In the genomic region with DNA sequence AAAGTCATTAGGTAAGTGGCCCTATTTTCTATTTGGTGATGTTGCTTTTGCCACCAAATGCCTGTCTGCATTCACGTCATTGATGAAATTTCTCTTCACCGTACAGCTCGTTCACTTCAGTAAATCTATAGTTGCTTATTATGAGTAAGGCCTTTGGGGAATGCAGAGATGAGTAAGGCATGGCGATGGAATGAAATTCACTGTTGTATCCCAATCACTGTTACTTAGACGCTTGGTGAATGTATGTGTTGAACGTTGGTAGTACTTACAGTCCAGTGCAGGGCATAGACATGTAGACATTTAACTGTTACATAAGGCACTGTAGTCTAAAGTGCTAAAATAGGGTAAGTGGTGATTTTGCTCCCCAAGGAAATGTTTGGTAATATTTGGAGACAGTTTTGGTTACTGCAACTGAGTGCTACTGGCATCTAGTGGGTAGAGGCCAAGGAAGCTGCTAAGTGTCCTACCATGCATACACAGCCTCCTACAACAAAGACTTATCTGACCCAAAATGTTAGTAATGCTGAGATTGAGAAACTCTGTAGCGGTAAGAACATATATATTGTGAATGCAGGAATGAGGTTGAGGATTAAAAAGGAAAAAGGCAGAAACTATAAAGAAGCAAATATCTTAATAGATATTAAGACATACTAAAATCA, we compare ENCODE assay signal across 17 cellular contexts. TPM values are rescaled to one million over a fixed set of nuclear protein-coding genes. Genes with fewer than 3 reads are reported as not detected.
DNase-seq lines count a peak whose midpoint lies in the region; ATAC-seq and TF ChIP-seq lines count a peak whose summit lies in the region.
"Had no signal": no experiment of that assay in that cellular context is flagged by ENCODE, and none has a peak within 500 bp of the region (broad histone marks: within the 10 kb centered on the region; RNA-seq: fewer than 3 reads in every experiment).

No MANE protein-coding gene starts in this region.

- CTCF ChIA-PET in activated CD4-positive, alpha-beta T cell treated with anti-CD3 and anti-CD28 coated beads for 36 hours (lab: Charles Lee) = interaction anchor here (1.7 kb wide), 1 partner anchor 10 kb away, joined by 6 read pairs; no protein-coding TSS in a partner anchor
- CTCF ChIA-PET in HEK293 (lab: Yijun Ruan, JAX) = interaction anchor here (0.5 to 0.8 kb wide), 2 partner anchors 13 to 610 kb away, joined by 3 read pairs; no protein-coding TSS in a partner anchor
- CTCF ChIA-PET in SK-N-SH (lab: Yijun Ruan, JAX) = no interaction called here

- peak overlapping the region; percentile 49 for H3K27ac Mint-ChIP-seq in activated CD4-positive, alpha-beta T cell treated with anti-CD3 and anti-CD28 coated beads for 36 hours
- peak overlapping the region; percentile 84 for H3K27ac Mint-ChIP-seq in nephron progenitor cell

- H2AFZ ChIP-seq in SK-N-SH (ENCODE audit: low read depth) = no peak overlapping the region

- no peaks in the 10 kb centered on the region for H3K36me3 ChIP-seq in HEK293 (ENCODE audit: control insufficient read depth in 2 of 2, insufficient read depth in 1 of 2, low read length in 2 of 2)
- H3K36me3 ChIP-seq in adipocyte (ENCODE audit: control insufficient read depth, insufficient read depth, low read length, severe bottlenecking) = no peaks in the 10 kb centered on the region
- H3K36me3 ChIP-seq in SK-N-SH (replicated peaks in 1 of 2; ENCODE audit: control insufficient read depth in 1 of 2, insufficient read depth in 2 of 2, low read length in 1 of 2) = peaks cover 0 to 3% of the 10 kb centered on the region in 2 experiments
- H3K36me3 ChIP-seq: left lung, suprapubic skin had no signal

- TF ChIP-seq RAD21 in SK-N-SH (IDR thresholded peaks at IDR 0.05; ENCODE audit: low read length) = no peak

- no peaks in the 10 kb centered on the region; the same call in 1 of the 2 replicates for H4K20me1 ChIP-seq in SK-N-SH (ENCODE audit: insufficient read depth)

- H3K27me3 ChIP-seq in adipocyte (replicated peaks; ENCODE audit: control insufficient read depth, insufficient read depth, low read length) (no peaks in the 10 kb centered on the region), SK-N-SH (ENCODE audit: insufficient read depth) (no peaks in the 10 kb centered on the region)
- H3K27me3 ChIP-seq: left lung, suprapubic skin had no signal

- no peak overlapping the region for H3K27ac ChIP-seq in HEK293 (ENCODE audit: extremely low read depth, low read depth, low read length)
- no peak overlapping the region for H3K27ac ChIP-seq in SK-N-SH (ENCODE audit: low read depth in 2 of 2, low read length in 1 of 2)
- H3K27ac ChIP-seq: left lung, suprapubic skin had no signal

- POLR2A ChIA-PET in activated CD4-positive, alpha-beta T cell treated with anti-CD3 and anti-CD28 coated beads for 36 hours (lab: Charles Lee) = interaction anchor here (0.6 kb wide), 1 partner anchor 938 kb away, joined by 3 read pairs; no protein-coding TSS in a partner anchor
- POLR2A ChIA-PET in HEK293 (lab: Yijun Ruan, JAX) = no interaction called here
- POLR2A ChIA-PET in SK-N-SH (lab: Yijun Ruan, JAX) = no interaction called here

- peaks cover 86% of the 10 kb centered on the region for H3K79me2 ChIP-seq in SK-N-SH (ENCODE audit: insufficient read depth)

- H3K9ac ChIP-seq in adipocyte (ENCODE audit: low read length) (no peak overlapping the region), SK-N-SH (no peak overlapping the region)

- no peak for TF ChIP-seq EP300 in SK-N-SH (IDR thresholded peaks at IDR 0.05; ENCODE audit: borderline replicate concordance in 1 of 2, low read depth in 1 of 2, low read length in 1 of 2)

- H3K4me1 Mint-ChIP-seq in activated CD4-positive, alpha-beta T cell treated with anti-CD3 and anti-CD28 coated beads for 36 hours = peaks cover 46% of the 10 kb centered on the region
- peaks cover 30% of the 10 kb centered on the region for H3K4me1 Mint-ChIP-seq in nephron progenitor cell

- no peaks in the 10 kb centered on the region for H3K27me3 Mint-ChIP-seq in activated CD4-positive, alpha-beta T cell treated with anti-CD3 and anti-CD28 coated beads for 36 hours
- no peaks in the 10 kb centered on the region for H3K27me3 Mint-ChIP-seq in nephron progenitor cell (ENCODE audit: low read depth, poor library complexity)

- no peaks in the 10 kb centered on the region for H3K9me3 Mint-ChIP-seq in activated CD4-positive, alpha-beta T cell treated with anti-CD3 and anti-CD28 coated beads for 36 hours (ENCODE audit: low read depth)
- H3K9me3 Mint-ChIP-seq in nephron progenitor cell = no peaks in the 10 kb centered on the region

- H3K4me1 ChIP-seq in HEK293 (ENCODE audit: control insufficient read depth, insufficient read depth, low read length) (peaks cover 5% of the 10 kb centered on the region; the same call in 1 of the 2 replicates), adipocyte (ENCODE audit: control insufficient read depth, insufficient read depth, low read length) (peaks cover 34% of the 10 kb centered on the region), SK-N-SH (ENCODE audit: control insufficient read depth in 1 of 2, insufficient read depth in 2 of 2, low read depth in 1 of 2, low read length in 1 of 2) (peaks cover 0 to 7% of the 10 kb centered on the region in 2 experiments; a peak in 3 of 4 replicates)

- H3K9me3 ChIP-seq in HEK293 (ENCODE audit: control insufficient read depth, insufficient read depth, low read depth, low read length) (no peaks in the 10 kb centered on the region), adipocyte (ENCODE audit: control insufficient read depth, low read length) (no peaks in the 10 kb centered on the region), SK-N-SH (no peaks in the 10 kb centered on the region)
- H3K9me3 ChIP-seq: left lung, suprapubic skin had no signal

- peaks cover 11% of the 10 kb centered on the region for H3F3A ChIP-seq in SK-N-SH (replicated peaks; ENCODE audit: insufficient read depth)

- H3K4me3 Mint-ChIP-seq in activated CD4-positive, alpha-beta T cell treated with anti-CD3 and anti-CD28 coated beads for 36 hours = peak overlapping the region; percentile 20
- no peak overlapping the region for H3K4me3 Mint-ChIP-seq in nephron progenitor cell

- 97% methylated on average over 7 of the region's 7 CpGs for WGBS in SK-N-SH (ENCODE audit: low lambda C conversion rate)

- peaks cover 33% of the 10 kb centered on the region for H3K36me3 Mint-ChIP-seq in activated CD4-positive, alpha-beta T cell treated with anti-CD3 and anti-CD28 coated beads for 36 hours (ENCODE audit: low read depth)
- H3K36me3 Mint-ChIP-seq in nephron progenitor cell (ENCODE audit: low read depth) = no peaks in the 10 kb centered on the region

- DNase-seq in activated CD4-positive, alpha-beta T cell treated with anti-CD3 and anti-CD28 coated beads for 36 hours = no peak
- DNase-seq in activated CD4-positive, alpha-beta T cell treated with anti-CD3 and anti-CD28 coated beads for 4 hours = no peak
- no peak for DNase-seq in adipocyte (ENCODE audit: low read depth)
- no peak for DNase-seq in nephron progenitor cell
- DNase-seq in SK-N-SH = no peak
- DNase-seq in iPS-NIHi7 (ENCODE audit: extremely low spot score) = no peak
- no peak for DNase-seq in DMS153 treated with DMSO at 0.1 percent for 48 hours (lab: John Stamatoyannopoulos, UW; ENCODE audit: unreplicated experiment)
- DNase-seq: 8988T; activated CD4-positive, alpha-beta T cell treated with anti-CD3 and anti-CD28 coated beads for 48 hours; activated gamma-delta T cell treated with Interleukin-2 at 50 U/mL for 16 hours; EL; left lung; NCI-H187; NCI-H510A treated with DMSO at 0.1 percent for 48 hours had no signal

- peak; percentile 30 for ATAC-seq in activated CD4-positive, alpha-beta T cell treated with anti-CD3 and anti-CD28 coated beads for 36 hours
- ATAC-seq: left lung, Panc1 had no signal

- H3K4me3 ChIP-seq in HEK293 (ENCODE audit: low read depth, low read length) (no peak overlapping the region), adipocyte (ENCODE audit: low read length) (peak overlapping the region; percentile 42), SK-N-SH (ENCODE audit: low read depth in 2 of 2, low read length in 1 of 2) (no peak overlapping the region)
- H3K4me3 ChIP-seq: left lung, suprapubic skin had no signal

- H3K9me2 ChIP-seq in SK-N-SH = no peaks in the 10 kb centered on the region

- no peak for TF ChIP-seq CTCF in HEK293 (tag by site-specific recombination; IDR thresholded peaks at IDR 0.05)
- TF ChIP-seq CTCF in nephron progenitor cell (IDR thresholded peaks at IDR 0.05) = no peak
- no peak for TF ChIP-seq CTCF in SK-N-SH (IDR thresholded peaks at IDR 0.05)

- H3K4me2 ChIP-seq in SK-N-SH = no peak overlapping the region

- intact Hi-C loops in activated CD4-positive, alpha-beta T cell treated with anti-CD3 and anti-CD28 coated beads for 36 hours (cut with DNase I, micrococcal nuclease) = loop anchor here (2.0 to 10.0 kb wide), 11 partner anchors 130 to 1977 kb away; partner anchors contain the start of genes DGKH (in 1 of the 2), EPSTI1 (in 1 of the 2) and WBP4 (in 1 of the 2)

TF ChIP-seq in HEK293, 187 proteins besides CTCF, POLR2A, EP300 and RAD21:
- TF ChIP-seq PRDM1 (tag by site-specific recombination; IDR thresholded peaks at IDR 0.05) (0 out of 2 replicates have a peak, but pooled peaks have one; percentile 8), ZNF600 (tag by site-specific recombination; IDR thresholded peaks at IDR 0.05) (0 out of 2 replicates have a peak, but pooled peaks have one; percentile 53), ZNF175 (tag by site-specific recombination; IDR thresholded peaks at IDR 0.05) (no peak), ZNF596 (tag by site-specific recombination; IDR thresholded peaks at IDR 0.05) (no peak)

TF ChIP-seq in SK-N-SH, 30 proteins besides CTCF, POLR2A, EP300 and RAD21 (continues in another document):
- TF ChIP-seq GABPA (IDR thresholded peaks at IDR 0.05; ENCODE audit: low read depth) = no peak
- no peak for TF ChIP-seq ZBTB33 (IDR thresholded peaks at IDR 0.05; ENCODE audit: borderline replicate concordance, low read depth)
- TF ChIP-seq RCOR1 (IDR thresholded peaks at IDR 0.05; ENCODE audit: low read length) = no peak

RNA-seq across cellular contexts. Expression of gene AKAP11, which starts 5.8 kb away (rescaled TPM):
- 10 to 100 TPM; 38.9 to 39.4 TPM for total RNA-seq in activated CD4-positive, alpha-beta T cell treated with anti-CD3 and anti-CD28 coated beads for 36 hours
- polyA plus RNA-seq in SK-N-SH (2012; rRNA removed) = 5.6 and 8.8 TPM in 2 replicates
- polyA plus RNA-seq in SK-N-SH (2012; cell fraction: cytosol; rRNA removed) = 9.4 and 10.1 TPM in 2 replicates
- 4.0 and 8.8 TPM in 2 replicates for polyA plus RNA-seq in SK-N-SH (2012; cell fraction: nucleus; rRNA removed)
